In the genomic region with DNA sequence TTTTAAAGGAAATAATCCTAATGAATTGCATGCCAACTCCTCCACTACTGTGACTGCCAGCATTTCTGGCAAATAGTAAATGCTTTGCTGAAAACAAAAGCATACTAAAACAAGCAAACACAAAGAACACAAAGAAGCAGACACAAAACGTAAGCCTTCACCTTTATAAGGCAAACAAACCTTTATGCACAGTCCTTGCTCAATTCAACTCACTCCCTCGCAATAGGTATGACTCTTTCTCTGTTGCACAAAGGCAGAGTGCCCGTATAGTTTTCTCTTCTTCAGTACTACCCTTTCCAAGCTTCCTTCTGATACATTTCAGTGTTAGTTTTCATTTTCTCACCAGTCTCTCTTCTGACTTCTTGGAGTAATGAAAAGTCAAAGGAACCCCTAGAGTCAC, we compare ENCODE assay signal across 2 cellular contexts.
TF ChIP-seq lines count a peak whose summit lies in the region.

No MANE protein-coding gene starts in this region.

TF ChIP-seq in H1, 55 proteins besides CTCF, POLR2A, EP300 and RAD21 (continued from another document):
- TF ChIP-seq NRF1 (IDR thresholded peaks at IDR 0.05; ENCODE audit: low read depth, low read length) (no peak), CREB1 (IDR thresholded peaks at IDR 0.05) (no peak), MAFK (IDR thresholded peaks at IDR 0.05; ENCODE audit: low read depth, low read length) (no peak), GTF2F1 (IDR thresholded peaks at IDR 0.05; ENCODE audit: borderline replicate concordance, low read depth, low read length) (no peak), KDM5A (IDR thresholded peaks at IDR 0.05; ENCODE audit: low read length) (no peak), SIRT6 (IDR thresholded peaks at IDR 0.05; ENCODE audit: low read length) (no peak), TAF1 (IDR thresholded peaks at IDR 0.05; ENCODE audit: low read depth, low read length) (no peak)
- TF ChIP-seq, protein P1, sequence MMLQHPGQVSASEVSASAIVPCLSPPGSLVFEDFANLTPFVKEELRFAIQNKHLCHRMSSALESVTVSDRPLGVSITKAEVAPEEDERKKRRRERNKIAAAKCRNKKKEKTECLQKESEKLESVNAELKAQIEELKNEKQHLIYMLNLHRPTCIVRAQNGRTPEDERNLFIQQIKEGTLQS (IDR thresholded peaks at IDR 0.05; ENCODE audit: insufficient read depth, low read depth, low read length), result no peak
- TF ChIP-seq, protein P2, sequence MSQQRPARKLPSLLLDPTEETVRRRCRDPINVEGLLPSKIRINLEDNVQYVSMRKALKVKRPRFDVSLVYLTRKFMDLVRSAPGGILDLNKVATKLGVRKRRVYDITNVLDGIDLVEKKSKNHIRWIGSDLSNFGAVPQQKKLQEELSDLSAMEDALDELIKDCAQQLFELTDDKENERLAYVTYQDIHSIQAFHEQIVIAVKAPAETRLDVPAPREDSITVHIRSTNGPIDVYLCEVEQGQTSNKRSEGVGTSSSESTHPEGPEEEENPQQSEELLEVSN (IDR thresholded peaks at IDR 0.05), result no peak

TF ChIP-seq in HEK293T, 16 proteins besides CTCF, POLR2A, EP300 and RAD21 (continued from another document):
- no peak for TF ChIP-seq TARDBP (IDR thresholded peaks at IDR 0.05)
